In the genomic region with DNA sequence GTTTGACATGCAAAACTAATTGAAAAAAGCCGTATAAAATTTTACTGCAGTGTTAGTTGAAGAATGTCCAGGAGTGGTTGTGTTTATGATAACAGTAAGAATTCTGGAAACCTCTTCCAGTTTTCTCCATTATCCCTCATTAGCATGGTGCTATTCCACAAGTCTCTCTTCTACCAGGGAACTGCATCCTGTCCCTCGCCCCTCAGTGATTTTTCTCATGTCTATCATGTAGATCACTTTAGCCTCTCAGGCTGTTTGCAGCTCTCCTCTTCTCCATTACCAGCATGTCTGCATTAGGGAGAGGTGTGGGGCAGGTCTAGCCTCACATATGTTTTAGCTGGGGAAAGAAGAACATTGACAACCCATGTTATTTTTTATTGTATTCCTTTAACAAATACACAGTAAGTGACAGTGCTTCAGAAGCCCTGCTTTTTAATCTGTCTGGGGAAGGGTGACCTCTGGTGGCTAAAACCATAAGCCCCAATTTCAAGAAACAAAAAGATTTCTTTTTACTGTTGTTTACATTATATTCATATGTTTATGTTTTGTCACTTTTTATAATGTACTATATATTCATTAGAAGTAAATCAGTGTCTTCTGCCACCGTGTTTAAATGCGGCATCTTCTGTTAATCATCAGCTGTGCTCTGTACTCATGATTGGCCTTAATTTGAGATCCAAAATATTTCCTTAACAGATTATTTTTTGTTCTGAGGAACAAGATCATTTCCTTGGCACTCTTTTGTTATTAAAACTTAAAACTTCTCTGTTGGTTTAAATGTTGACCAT, we compare ENCODE assay signal across 9 cellular contexts.
DNase-seq lines count a peak whose midpoint lies in the region; ATAC-seq and TF ChIP-seq lines count a peak whose summit lies in the region.
"Had no signal": no experiment of that assay in that cellular context is flagged by ENCODE, and none has a peak within 500 bp of the region (broad histone marks: within the 10 kb centered on the region; RNA-seq: fewer than 3 reads in every experiment).

No MANE protein-coding gene starts in this region.

- no peak overlapping the region for H3K9ac ChIP-seq in Loucy (ENCODE audit: low read depth, low read length, poor library complexity, severe bottlenecking)

- H3K9me3 ChIP-seq in Loucy (ENCODE audit: insufficient read depth, low read depth, low read length) (no peaks in the 10 kb centered on the region), gastrocnemius medialis (no peaks in the 10 kb centered on the region)

- ATAC-seq in activated CD8-positive, alpha-beta T cell treated with anti-CD3 and anti-CD28 coated beads for 36 hours, result peak; percentile 30
- ATAC-seq in left cardiac atrium, result peak; percentile 64 to 74
- ATAC-seq in gastrocnemius medialis, result peak; percentile 70 to 76
- ATAC-seq in GM21360 (IDR thresholded peaks at IDR 0.05; ENCODE audit: unreplicated experiment), result no peak

- no peak overlapping the region for H2AFZ ChIP-seq in Loucy (ENCODE audit: low read length)

- no peak overlapping the region for H3K4me3 Mint-ChIP-seq in activated CD8-positive, alpha-beta T cell treated with anti-CD3 and anti-CD28 coated beads for 36 hours
- H3K4me3 Mint-ChIP-seq: activated naive CD8-positive, alpha-beta T cell treated with anti-CD3 and anti-CD28 coated beads, Interleukin-2, amount 10 ng/mL, durations not matched to agents 7 days and 5 days had no signal

- TF ChIP-seq CTCF in Loucy (conservative IDR thresholded peaks at IDR 0.05; ENCODE audit: low read length) (peak; percentile 85), gastrocnemius medialis (IDR thresholded peaks at IDR 0.05 in 4 of 5, conservative IDR thresholded peaks at IDR 0.05 in 1 of 5) (peak; percentile 62 to 87 (median 68))
- TF ChIP-seq CTCF in activated CD8-positive, alpha-beta T cell treated with anti-CD3 and anti-CD28 coated beads for 36 hours (IDR thresholded peaks at IDR 0.05), result peak; percentile 76

- peak overlapping the region in 1 of 4 donors; percentile 27 for H3K27ac ChIP-seq in gastrocnemius medialis

- H3K4me2 ChIP-seq in Loucy (ENCODE audit: low read depth, low read length, poor library complexity, severe bottlenecking), result no peak overlapping the region

- intact Hi-C loops in activated CD8-positive, alpha-beta T cell treated with anti-CD3 and anti-CD28 coated beads for 36 hours (cut with micrococcal nuclease), result loop anchor here (5.0 kb wide), 1 partner anchor 592 kb away; no protein-coding TSS in a partner anchor
- intact Hi-C loops in left cardiac atrium (cut with DNase I), result loop anchor here (2.0 to 10.0 kb wide), 4 partner anchors 70 to 592 kb away; a partner anchor contains a TSS
- intact Hi-C loops in gastrocnemius medialis (cut with DNase I; ENCODE audit: low total_unique reads), result loop anchor here (2.0 kb wide), 2 partner anchors 70 to 592 kb away; a partner anchor contains a TSS

- H3K27me3 Mint-ChIP-seq in activated CD8-positive, alpha-beta T cell treated with anti-CD3 and anti-CD28 coated beads for 36 hours, result peaks cover 1% of the 10 kb centered on the region

- POLR2A ChIA-PET in activated CD8-positive, alpha-beta T cell treated with anti-CD3 and anti-CD28 coated beads for 36 hours (lab: Charles Lee), result no interaction called here

- TF ChIP-seq POLR2A in gastrocnemius medialis (IDR thresholded peaks at IDR 0.05), result no peak

- H3K4me3 ChIP-seq in Loucy (ENCODE audit: low read length, poor library complexity, severe bottlenecking), result no peak overlapping the region
- H3K4me3 ChIP-seq in gastrocnemius medialis, result no peak overlapping the region

- no peaks in the 10 kb centered on the region for H4K20me1 ChIP-seq in Loucy (ENCODE audit: insufficient read depth, low read length, poor library complexity, severe bottlenecking)

- H3K79me2 ChIP-seq in Loucy (ENCODE audit: insufficient read depth, low read length), result no peaks in the 10 kb centered on the region

- H3K36me3 ChIP-seq in Loucy (ENCODE audit: insufficient read depth, low read length) (no peaks in the 10 kb centered on the region), gastrocnemius medialis (no peaks in the 10 kb centered on the region)

- H3K4me1 ChIP-seq in Loucy (ENCODE audit: insufficient read depth, low read length, poor library complexity, severe bottlenecking), result no peaks in the 10 kb centered on the region
- peaks cover 23 to 39% of the 10 kb centered on the region in 2 donors for H3K4me1 ChIP-seq in gastrocnemius medialis

- in situ Hi-C loops in gastrocnemius medialis (cut with MboI; ENCODE audit: low sequenced_read_pairs in 4 of 4), result loop anchor here (5.0 to 25.0 kb wide), 5 partner anchors 67 to 594 kb away; no protein-coding TSS in a partner anchor

- no peaks in the 10 kb centered on the region for H3K4me1 Mint-ChIP-seq in activated CD8-positive, alpha-beta T cell treated with anti-CD3 and anti-CD28 coated beads for 36 hours (ENCODE audit: low read depth)
- H3K4me1 Mint-ChIP-seq: activated naive CD8-positive, alpha-beta T cell treated with anti-CD3 and anti-CD28 coated beads, Interleukin-2, amount 10 ng/mL, durations not matched to agents 7 days and 5 days had no signal

- no peak overlapping the region for H3K27ac Mint-ChIP-seq in activated CD8-positive, alpha-beta T cell treated with anti-CD3 and anti-CD28 coated beads for 36 hours
- H3K27ac Mint-ChIP-seq: activated naive CD8-positive, alpha-beta T cell treated with anti-CD3 and anti-CD28 coated beads, Interleukin-2, amount 10 ng/mL, durations not matched to agents 7 days and 5 days had no signal

- no peaks in the 10 kb centered on the region for H3K9me2 ChIP-seq in Loucy (replicated peaks; ENCODE audit: low read depth, low read length)

- H3K9me3 Mint-ChIP-seq in activated CD8-positive, alpha-beta T cell treated with anti-CD3 and anti-CD28 coated beads for 36 hours, result no peaks in the 10 kb centered on the region
- H3K9me3 Mint-ChIP-seq: activated naive CD8-positive, alpha-beta T cell treated with anti-CD3 and anti-CD28 coated beads, Interleukin-2, amount 10 ng/mL, durations not matched to agents 7 days and 5 days had no signal

- H3K27me3 ChIP-seq in Loucy (ENCODE audit: insufficient read depth, low read length, poor library complexity, severe bottlenecking), result no peaks in the 10 kb centered on the region
- no peaks in the 10 kb centered on the region for H3K27me3 ChIP-seq in gastrocnemius medialis

- CTCF ChIA-PET in activated CD8-positive, alpha-beta T cell treated with anti-CD3 and anti-CD28 coated beads for 36 hours (lab: Charles Lee), result interaction anchor here (1.0 to 1.4 kb wide), 7 partner anchors 8 to 596 kb away, joined by 3 to 8 read pairs (median 4); no protein-coding TSS in a partner anchor

- no peaks in the 10 kb centered on the region for H3F3A ChIP-seq in Loucy (ENCODE audit: low read depth)

- DNase-seq in activated CD4-positive, alpha-beta T cell treated with anti-CD3 and anti-CD28 coated beads for 48 hours, result peak; percentile 20
- no peak for DNase-seq in activated CD4-positive, alpha-beta T cell treated with anti-CD3 and anti-CD28 coated beads, Interleukin-2, amount 50 U/mL, for 4 hours
- DNase-seq in activated CD8-positive, alpha-beta T cell treated with anti-CD3 and anti-CD28 coated beads for 36 hours, result peak; percentile 39
- DNase-seq in left cardiac atrium, result no peak
- no peak for DNase-seq in gastrocnemius medialis
- no peak for DNase-seq in cortex of kidney (lab: John Stamatoyannopoulos, UW)
- DNase-seq: activated naive CD8-positive, alpha-beta T cell treated with anti-CD3 and anti-CD28 coated beads, Interleukin-2, amount 10 ng/mL, durations not matched to agents 7 days and 5 days had no signal

- no peaks in the 10 kb centered on the region for H3K36me3 Mint-ChIP-seq in activated CD8-positive, alpha-beta T cell treated with anti-CD3 and anti-CD28 coated beads for 36 hours (ENCODE audit: low read depth)
- H3K36me3 Mint-ChIP-seq: activated naive CD8-positive, alpha-beta T cell treated with anti-CD3 and anti-CD28 coated beads, Interleukin-2, amount 10 ng/mL, durations not matched to agents 7 days and 5 days had no signal

Comparison
In these comparisons a context has a peak if more than half of its experiments do, and no peak if none do; other contexts are left out.
1. DNase-seq: peak in activated CD4-positive, alpha-beta T cell treated with anti-CD3 and anti-CD28 coated beads for 48 hours (single experiment) and activated CD8-positive, alpha-beta T cell treated with anti-CD3 and anti-CD28 coated beads for 36 hours (single experiment); none in activated CD4-positive, alpha-beta T cell treated with anti-CD3 and anti-CD28 coated beads, Interleukin-2, amount 50 U/mL, for 4 hours (0 of 2), left cardiac atrium (single experiment), gastrocnemius medialis (0 of 2) and cortex of kidney (single experiment).
2. Peak in every context shown above with its lines, with median percentiles within 50 percentile points of each other: CTCF ChIP-seq.